Comparison of ENCODE assay signal across 19 cellular contexts in genomic region chr6:168208436-168208835, GRCh38.
DNase-seq lines count a peak whose midpoint lies in the region; ATAC-seq and TF ChIP-seq lines count a peak whose summit lies in the region.
"Had no signal": no experiment of that assay in that cellular context is flagged by ENCODE, and none has a peak within 500 bp of the region (broad histone marks: within the 10 kb centered on the region; RNA-seq: fewer than 3 reads in every experiment).

No MANE protein-coding gene starts in this region.

- H3K9me3 ChIP-seq in iPS-20b (ENCODE audit: insufficient read depth, low read depth, low read length) (no peaks in the 10 kb centered on the region), spleen (peaks cover 0 to 7% (median 2%) of the 10 kb centered on the region in 8 donors), T-helper 17 cell (ENCODE audit: control insufficient read depth, low read length, poor library complexity, severe bottlenecking) (no peaks in the 10 kb centered on the region)
- H3K9me3 ChIP-seq: BE2C had no signal

- H3K27ac Mint-ChIP-seq in GM23338 (no peak overlapping the region), T-helper 17 cell (no peak overlapping the region)
- H3K27ac Mint-ChIP-seq: CD4-positive, alpha-beta T cell; CD8-positive, alpha-beta T cell had no signal

- DNase-seq in GM23338 (ENCODE audit: low spot score), result no peak
- peak; percentile 60 for DNase-seq in posterior vena cava (ENCODE audit: low spot score)
- DNase-seq in spleen, result peak; percentile 13
- DNase-seq in T-helper 17 cell, result no peak
- DNase-seq in dedifferentiated amniotic fluid mesenchymal stem cell (ENCODE audit: extremely low spot score), result no peak
- DNase-seq: 8988T; ACHN; BE2C; Caco-2; Calu3; CD4-positive, alpha-beta T cell; CD8-positive, alpha-beta T cell; DMS79 treated with DMSO at 0.1 percent for 48 hours; GF-D8 had no signal

- H3K27me3 ChIP-seq in GM23338 (ENCODE audit: insufficient read depth) (no peaks in the 10 kb centered on the region), iPS-20b (ENCODE audit: insufficient read depth, low read length) (peaks cover 30% of the 10 kb centered on the region), spleen (replicated peaks in 1 of 7) (peaks cover 0 to 5% (median 0%) of the 10 kb centered on the region in 7 donors)
- H3K27me3 ChIP-seq: BE2C had no signal

- H3K36me3 ChIP-seq in GM23338 (ENCODE audit: insufficient read depth) (no peaks in the 10 kb centered on the region), iPS-20b (ENCODE audit: insufficient read depth, low read depth, low read length) (no peaks in the 10 kb centered on the region), spleen (no peaks in the 10 kb centered on the region)
- H3K36me3 ChIP-seq: BE2C had no signal

- no peak overlapping the region for H2AFZ ChIP-seq in GM23338

- H3K27me3 Mint-ChIP-seq in GM23338 (ENCODE audit: insufficient read depth, low read depth, poor library complexity) (peaks cover 24% of the 10 kb centered on the region), T-helper 17 cell (peaks cover 8% of the 10 kb centered on the region)
- H3K27me3 Mint-ChIP-seq: CD4-positive, alpha-beta T cell had no signal

- H3K4me1 ChIP-seq in GM23338 (ENCODE audit: insufficient read depth) (0 out of 2 replicates have a peak, but pooled peaks cover 3% of the 10 kb centered on the region), iPS-20b (ENCODE audit: insufficient read depth, low read length) (peaks cover 13% of the 10 kb centered on the region; the same call in 1 of the 2 replicates), spleen (no peaks in the 10 kb centered on the region)
- H3K4me1 ChIP-seq: BE2C, Caco-2 had no signal

- no peaks in the 10 kb centered on the region for H3K9me2 ChIP-seq in GM23338 (ENCODE audit: insufficient read depth)

- H3K9me3 Mint-ChIP-seq in GM23338, result peaks cover 14% of the 10 kb centered on the region
- H3K9me3 Mint-ChIP-seq: CD4-positive, alpha-beta T cell; CD8-positive, alpha-beta T cell had no signal

- H3K4me2 ChIP-seq in GM23338, result no peak overlapping the region

- H3K9ac ChIP-seq in iPS-20b (ENCODE audit: low read depth, low read length), result no peak overlapping the region
- H3K9ac ChIP-seq: BLaER1 treated with 17β-estradiol and CSF1 and Interleukin-3, amounts not matched to agents 10 nM and 100 nM had no signal

- no peaks in the 10 kb centered on the region for H3K79me2 ChIP-seq in GM23338 (replicated peaks; ENCODE audit: insufficient read depth)

- H3K4me3 Mint-ChIP-seq in GM23338 (no peak overlapping the region), T-helper 17 cell (no peak overlapping the region)
- H3K4me3 Mint-ChIP-seq: CD4-positive, alpha-beta T cell; CD8-positive, alpha-beta T cell had no signal

- intact Hi-C loops in posterior vena cava (cut with DNase I) (no loop called here), spleen (cut with DNase I; ENCODE audit: low total_unique reads) (no loop called here)

- no peak for TF ChIP-seq POLR2A in spleen (IDR thresholded peaks at IDR 0.05)

- H3F3A ChIP-seq in GM23338 (replicated peaks; ENCODE audit: low read depth), result no peaks in the 10 kb centered on the region

- peak; percentile 13 for ATAC-seq in GM23338
- ATAC-seq in T-helper 17 cell, result no peak
- no peak for ATAC-seq in GM18873 (IDR thresholded peaks at IDR 0.05; ENCODE audit: low FRiP score, unreplicated experiment)
- no peak for ATAC-seq in HG02840 (IDR thresholded peaks at IDR 0.05; ENCODE audit: low FRiP score, unreplicated experiment)
- ATAC-seq: CD8-positive, alpha-beta T cell had no signal

- WGBS in spleen, 5 donors, result 84 to 94% (median 91%) methylated on average over 7 of the region's 7 CpGs

- no peak overlapping the region for H3K27ac ChIP-seq in GM23338 (ENCODE audit: low read depth)
- H3K27ac ChIP-seq in iPS-20b (ENCODE audit: low read length), result no peak overlapping the region
- H3K27ac ChIP-seq in spleen, result no peak overlapping the region
- H3K27ac ChIP-seq: BLaER1 treated with 17β-estradiol and CSF1 and Interleukin-3, amounts not matched to agents 10 nM and 100 nM; C4-2B had no signal

- TF ChIP-seq CTCF in GM23338 (conservative IDR thresholded peaks at IDR 0.05; ENCODE audit: low read depth in 2 of 2) (no peak), spleen (IDR thresholded peaks at IDR 0.05 in 8 of 11, conservative IDR thresholded peaks at IDR 0.05 in 3 of 11) (no peak)

- H3K36me3 Mint-ChIP-seq in GM23338 (ENCODE audit: low read depth) (peaks cover 6% of the 10 kb centered on the region; the same call in 1 of the 3 replicates), T-helper 17 cell (ENCODE audit: low read depth) (no peaks in the 10 kb centered on the region)
- H3K36me3 Mint-ChIP-seq: CD8-positive, alpha-beta T cell had no signal

- H3K4me3 ChIP-seq in GM23338 (no peak overlapping the region), iPS-20b (ENCODE audit: low read length) (peak overlapping the region; percentile 6; the same call in 1 of the 2 replicates), spleen (no peak overlapping the region)
- H3K4me3 ChIP-seq: BLaER1 treated with 17β-estradiol and CSF1 and Interleukin-3, amounts not matched to agents 10 nM and 100 nM had no signal

- H4K20me1 ChIP-seq in GM23338 (replicated peaks; ENCODE audit: insufficient read depth), result no peaks in the 10 kb centered on the region
- H4K20me1 ChIP-seq: BLaER1 treated with 17β-estradiol and CSF1 and Interleukin-3, amounts not matched to agents 10 nM and 100 nM had no signal

- H3K4me1 Mint-ChIP-seq in GM23338 (peaks cover 34% of the 10 kb centered on the region), T-helper 17 cell (no peaks in the 10 kb centered on the region)

TF ChIP-seq in GM23338, 12 proteins besides CTCF, POLR2A, EP300 and RAD21 (continues in another document):
- TF ChIP-seq, protein P1, sequence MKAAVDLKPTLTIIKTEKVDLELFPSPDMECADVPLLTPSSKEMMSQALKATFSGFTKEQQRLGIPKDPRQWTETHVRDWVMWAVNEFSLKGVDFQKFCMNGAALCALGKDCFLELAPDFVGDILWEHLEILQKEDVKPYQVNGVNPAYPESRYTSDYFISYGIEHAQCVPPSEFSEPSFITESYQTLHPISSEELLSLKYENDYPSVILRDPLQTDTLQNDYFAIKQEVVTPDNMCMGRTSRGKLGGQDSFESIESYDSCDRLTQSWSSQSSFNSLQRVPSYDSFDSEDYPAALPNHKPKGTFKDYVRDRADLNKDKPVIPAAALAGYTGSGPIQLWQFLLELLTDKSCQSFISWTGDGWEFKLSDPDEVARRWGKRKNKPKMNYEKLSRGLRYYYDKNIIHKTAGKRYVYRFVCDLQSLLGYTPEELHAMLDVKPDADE (IDR thresholded peaks at IDR 0.05), result no peak
- no peak for TF ChIP-seq ZNF462 (CRISPR knock-in tag; IDR thresholded peaks at IDR 0.05)
- TF ChIP-seq JUNB (IDR thresholded peaks at IDR 0.05; ENCODE audit: unreplicated experiment), result no peak
- no peak for TF ChIP-seq NANOG (IDR thresholded peaks at IDR 0.05; ENCODE audit: borderline replicate concordance)

Comparison
In these comparisons a context has a peak if more than half of its experiments do, and no peak if none do; other contexts are left out.
1. DNase-seq: peak in posterior vena cava (single experiment) and spleen (single experiment); none in GM23338 (single experiment), T-helper 17 cell (0 of 3) and dedifferentiated amniotic fluid mesenchymal stem cell (single experiment).